Comparison of ENCODE assay signal across 6 cellular contexts in genomic region chr7:100867796-100868485, GRCh38. TPM values are rescaled to one million over a fixed set of nuclear protein-coding genes. Genes with fewer than 3 reads are reported as not detected.
A peak's percentile ranks its signal among the peaks of the same experiment; 100 is the strongest.
DNase-seq lines count a peak whose midpoint lies in the region; ATAC-seq and TF ChIP-seq lines count a peak whose summit lies in the region.

No MANE protein-coding gene starts in this region.

- H3K27me3 ChIP-seq in HCT116 (ENCODE audit: insufficient read depth, low read length), result no peaks in the 10 kb centered on the region
- no peaks in the 10 kb centered on the region for H3K27me3 ChIP-seq in brain microvascular endothelial cell (replicated peaks)
- H3K27me3 ChIP-seq in neural progenitor cell, result no peaks in the 10 kb centered on the region

- peaks cover 10% of the 10 kb centered on the region for H3F3A ChIP-seq in neural progenitor cell (ENCODE audit: low read depth)

- no peak for TF ChIP-seq POLR2A in HCT116 (IDR thresholded peaks at IDR 0.05; ENCODE audit: borderline replicate concordance, extremely low read depth, insufficient read depth, insufficient read length)

- H4K20me1 ChIP-seq in HCT116 (ENCODE audit: insufficient read depth) (no peaks in the 10 kb centered on the region), neural progenitor cell (ENCODE audit: low read depth) (no peaks in the 10 kb centered on the region)

- DNase-seq in HCT116 (ENCODE audit: low read depth, low spot score) (no peak), brain microvascular endothelial cell (no peak), neural progenitor cell (ENCODE audit: low spot score) (peak; percentile 30), OCI-M1 (lab: John Stamatoyannopoulos, UW) (no peak), NCI-H2196 treated with DMSO at 0.1 percent for 48 hours (lab: John Stamatoyannopoulos, UW; ENCODE audit: unreplicated experiment) (no peak)

- CTCF ChIA-PET in HCT116 (lab: Charles Lee), result no interaction called here

- H2AFZ ChIP-seq in HCT116 (ENCODE audit: low read depth, low read length, poor library complexity, severe bottlenecking), result no peak overlapping the region
- no peak overlapping the region for H2AFZ ChIP-seq in neural progenitor cell (replicated peaks)

- H3K36me3 Mint-ChIP-seq in neural progenitor cell, result peaks cover 7% of the 10 kb centered on the region

- H3K4me2 ChIP-seq in HCT116 (ENCODE audit: low read length) (peak overlapping the region; percentile 89), neural progenitor cell (peak overlapping the region; percentile 98)

- ATAC-seq in HCT116, result no peak
- no peak for ATAC-seq in HG03520 (IDR thresholded peaks at IDR 0.05; ENCODE audit: unreplicated experiment)

- H3K27ac ChIP-seq in HCT116 (ENCODE audit: low read depth, low read length), result peak overlapping the region; percentile 100
- peak overlapping the region; percentile 81 for H3K27ac ChIP-seq in brain microvascular endothelial cell
- H3K27ac ChIP-seq in neural progenitor cell, result no peak overlapping the region

- peaks cover 25 to 39% of the 10 kb centered on the region in 2 experiments for H3K4me1 ChIP-seq in HCT116 (ENCODE audit: control insufficient read depth in 1 of 2, insufficient read depth in 2 of 2, low read length in 2 of 2)
- peaks cover 13% of the 10 kb centered on the region for H3K4me1 ChIP-seq in neural progenitor cell

- peaks cover 11% of the 10 kb centered on the region for H3K4me1 Mint-ChIP-seq in neural progenitor cell

- BruUV-seq in HCT116 (replicated peaks; lab: Mats Ljungman, UMichigan), result no TSS peak

- no peaks in the 10 kb centered on the region for H3K9me3 Mint-ChIP-seq in neural progenitor cell

- H3K4me3 ChIP-seq in HCT116 (replicated peaks in 1 of 2; ENCODE audit: low read depth in 1 of 2, low read length in 2 of 2), result peak overlapping the region; percentile 90 to 95
- H3K4me3 ChIP-seq in brain microvascular endothelial cell (ENCODE audit: low read depth, low read length), result peak overlapping the region; percentile 94
- H3K4me3 ChIP-seq in neural progenitor cell, result peak overlapping the region; percentile 93

- TF ChIP-seq CTCF in HCT116 (IDR thresholded peaks at IDR 0.05 in 2 of 3, conservative IDR thresholded peaks at IDR 0.05 in 1 of 3; ENCODE audit: borderline replicate concordance in 1 of 3, insufficient read depth in 1 of 3, low read depth in 2 of 3, low read length in 2 of 3), result no peak
- TF ChIP-seq CTCF in brain microvascular endothelial cell (IDR thresholded peaks at IDR 0.05; ENCODE audit: low read depth, low read length, missing control alignments), result no peak
- TF ChIP-seq CTCF in neural progenitor cell (IDR thresholded peaks at IDR 0.05), result no peak

- RAD21 ChIA-PET in HCT116 (lab: Charles Lee; ENCODE audit: low non-redundant PET in 1 of 2, low total read pairs in 2 of 2, uncharacterized antibody in 2 of 2, unreplicated experiment in 2 of 2), result no interaction called here

- peak overlapping the region; percentile 99 for H3K9ac ChIP-seq in HCT116 (ENCODE audit: low read length)
- peak overlapping the region; percentile 90 for H3K9ac ChIP-seq in neural progenitor cell

- peak overlapping the region; percentile 94 for H3K4me3 Mint-ChIP-seq in neural progenitor cell

- H3K27me3 Mint-ChIP-seq in neural progenitor cell (ENCODE audit: insufficient read depth, low read depth), result peaks cover 7% of the 10 kb centered on the region

- in situ Hi-C loops in brain microvascular endothelial cell (cut with HindIII; ENCODE audit: low pct_ligation_motif_present, low sequenced_read_pairs), result no loop called here

- H3K9me2 ChIP-seq in HCT116 (ENCODE audit: insufficient read depth), result no peaks in the 10 kb centered on the region

- POLR2A ChIA-PET in HCT116 (lab: Charles Lee), result no interaction called here

- H3K36me3 ChIP-seq in HCT116 (ENCODE audit: control insufficient read depth in 1 of 2, insufficient read depth in 2 of 2, low read length in 2 of 2) (peaks cover 10 to 17% of the 10 kb centered on the region in 2 experiments; a peak in 3 of 4 replicates), brain microvascular endothelial cell (replicated peaks) (peaks cover 26% of the 10 kb centered on the region), neural progenitor cell (no peaks in the 10 kb centered on the region)

- TF ChIP-seq RAD21 in HCT116 (IDR thresholded peaks at IDR 0.05; ENCODE audit: low read depth), result no peak

- intact Hi-C loops in HCT116 (cut with micrococcal nuclease), result no loop called here

- H3K79me2 ChIP-seq in HCT116 (ENCODE audit: insufficient read depth, low read length) (peaks cover 42% of the 10 kb centered on the region), neural progenitor cell (ENCODE audit: low read depth) (peaks cover 26% of the 10 kb centered on the region)

- H3K9me3 ChIP-seq in HCT116 (ENCODE audit: control insufficient read depth in 1 of 2, insufficient read depth in 1 of 2, low read depth in 1 of 2, low read length in 2 of 2) (no peaks in the 10 kb centered on the region), neural progenitor cell (ENCODE audit: low read depth) (no peaks in the 10 kb centered on the region)

- peak overlapping the region; percentile 78 for H3K27ac Mint-ChIP-seq in neural progenitor cell

TF ChIP-seq in HCT116, 20 proteins besides CTCF, POLR2A, EP300 and RAD21 (continues in another document):
- TF ChIP-seq ZFX (IDR thresholded peaks at IDR 0.05) (no peak), JUND (IDR thresholded peaks at IDR 0.05) (no peak), REST (IDR thresholded peaks at IDR 0.05; ENCODE audit: low read depth) (no peak), ZBTB33 (IDR thresholded peaks at IDR 0.05; ENCODE audit: extremely low read depth, insufficient replicate concordance, low read length) (no peak), CEBPB (IDR thresholded peaks at IDR 0.05; ENCODE audit: low read depth) (no peak), POLR2AphosphoS5 (IDR thresholded peaks at IDR 0.05; ENCODE audit: low read depth, low read length) (no peak; the same call in none of the 2 replicates), EZH2 (IDR thresholded peaks at IDR 0.05) (no peak), TCF7L2 (IDR thresholded peaks at IDR 0.05; ENCODE audit: borderline replicate concordance, extremely low read depth, insufficient read depth, insufficient read length) (no peak), YY1 (IDR thresholded peaks at IDR 0.05; ENCODE audit: extremely low read depth, insufficient replicate concordance, low read depth, low read length) (no peak), ZNF274 (IDR thresholded peaks at IDR 0.05; ENCODE audit: low read depth, low read length) (no peak), SRF (IDR thresholded peaks at IDR 0.05; ENCODE audit: low read depth) (no peak)

RNA-seq across cellular contexts. Expression of gene TRIP6, which starts 0.8 kb away (rescaled TPM):
- total RNA-seq in HCT116 (2021; ENCODE audit: unreplicated experiment), result 102 TPM
- 99.7 and 124 TPM in 2 replicates for polyA plus RNA-seq in HCT116 (2012)
- total RNA-seq in neural progenitor cell (ENCODE audit: low replicate concordance), result 14.9 and 49.5 TPM in 2 replicates

RNA-seq across cellular contexts. Expression of gene SRRT, which starts 7.0 kb away (rescaled TPM):
- total RNA-seq in HCT116 (2021; ENCODE audit: unreplicated experiment) (252 TPM), neural progenitor cell (ENCODE audit: low replicate concordance) (60.4 and 108 TPM in 2 replicates)
- 143 and 146 TPM in 2 replicates for polyA plus RNA-seq in HCT116 (2012)

RNA-seq across cellular contexts. Expression of gene SLC12A9, which starts 15.4 kb away (rescaled TPM):
- 24.6 TPM for total RNA-seq in HCT116 (2021; ENCODE audit: unreplicated experiment)
- 14.7 and 15.4 TPM in 2 replicates for polyA plus RNA-seq in HCT116 (2012)
- total RNA-seq in neural progenitor cell (ENCODE audit: low replicate concordance), result 3.5 and 18.6 TPM in 2 replicates

RNA-seq across cellular contexts. Expression of gene UFSP1, which starts 21.6 kb away (rescaled TPM):
- total RNA-seq in HCT116 (2021; ENCODE audit: unreplicated experiment) (5.6 TPM), neural progenitor cell (ENCODE audit: low replicate concordance) (4.0 TPM in 1 of 2 replicates, not detected in the other)
- 2.4 and 3.1 TPM in 2 replicates for polyA plus RNA-seq in HCT116 (2012)

RNA-seq across cellular contexts. Expression of gene ACHE, which starts 27.7 kb away (rescaled TPM):
- total RNA-seq in HCT116 (2021; ENCODE audit: unreplicated experiment), result 1.8 TPM
- polyA plus RNA-seq in HCT116 (2012), result 0.57 and 0.86 TPM in 2 replicates
- 0.90 TPM in 1 of 2 replicates, not detected in the other for total RNA-seq in neural progenitor cell (ENCODE audit: low replicate concordance)
